Comparison of ENCODE assay signal across 10 cellular contexts in genomic region chr15:85620321-85621044, GRCh38.
DNase-seq lines count a peak whose midpoint lies in the region; ATAC-seq and TF ChIP-seq lines count a peak whose summit lies in the region.
"Had no signal": no experiment of that assay in that cellular context is flagged by ENCODE, and none has a peak within 500 bp of the region (broad histone marks: within the 10 kb centered on the region; RNA-seq: fewer than 3 reads in every experiment).

No MANE protein-coding gene starts in this region.

- no peak for ATAC-seq in GM18861 (IDR thresholded peaks at IDR 0.05; ENCODE audit: unreplicated experiment)
- no peak for ATAC-seq in HG03520 (IDR thresholded peaks at IDR 0.05; ENCODE audit: unreplicated experiment)

- no peaks in the 10 kb centered on the region for H3K9me3 ChIP-seq in stomach

- WGBS in stomach, 5 donors: 36 to 62% (median 56%) methylated on average over 5 of the region's 5 CpGs

- DNase-seq in activated CD4-positive, alpha-beta T cell treated with anti-CD3 and anti-CD28 coated beads for 4 hours: peak; percentile 34 to 38
- DNase-seq in activated CD4-positive, alpha-beta T cell treated with anti-CD3 and anti-CD28 coated beads, Interleukin-2, amount 10 ng/mL, durations not matched to agents 24 days and 14 days: no peak
- DNase-seq in brain microvascular endothelial cell: no peak
- DNase-seq in iris pigment epithelial cell (ENCODE audit: low read depth): peak; percentile 45
- DNase-seq in stomach: no peak
- DNase-seq in ecto neural progenitor cell (ENCODE audit: low spot score): no peak
- DNase-seq: OCI-M1 had no signal

- H3K27me3 ChIP-seq in brain microvascular endothelial cell (replicated peaks) (no peaks in the 10 kb centered on the region), stomach (no peaks in the 10 kb centered on the region)

- H3K27ac Mint-ChIP-seq in activated CD4-positive, alpha-beta T cell treated with anti-CD3 and anti-CD28 coated beads, Interleukin-2, amount 10 ng/mL, durations not matched to agents 24 days and 14 days: no peak overlapping the region

- H3K9me3 Mint-ChIP-seq in activated CD4-positive, alpha-beta T cell treated with anti-CD3 and anti-CD28 coated beads, Interleukin-2, amount 10 ng/mL, durations not matched to agents 24 days and 14 days: no peaks in the 10 kb centered on the region

- H3K4me1 ChIP-seq in stomach: peaks cover 56 to 100% (median 85%) of the 10 kb centered on the region in 4 donors

- TF ChIP-seq POLR2A in stomach (IDR thresholded peaks at IDR 0.05): no peak

- in situ Hi-C loops in brain microvascular endothelial cell (cut with HindIII; ENCODE audit: low pct_ligation_motif_present, low sequenced_read_pairs): no loop called here

- no peaks in the 10 kb centered on the region for H3K27me3 Mint-ChIP-seq in activated CD4-positive, alpha-beta T cell treated with anti-CD3 and anti-CD28 coated beads, Interleukin-2, amount 10 ng/mL, durations not matched to agents 24 days and 14 days

- peaks cover 8% of the 10 kb centered on the region for H3K36me3 Mint-ChIP-seq in activated CD4-positive, alpha-beta T cell treated with anti-CD3 and anti-CD28 coated beads, Interleukin-2, amount 10 ng/mL, durations not matched to agents 24 days and 14 days (ENCODE audit: low read depth)

- TF ChIP-seq EP300 in stomach (IDR thresholded peaks at IDR 0.05): no peak

- intact Hi-C loops in activated CD4-positive, alpha-beta T cell treated with anti-CD3 and anti-CD28 coated beads, Interleukin-2, amount 10 ng/mL, durations not matched to agents 24 days and 14 days (cut with micrococcal nuclease): no loop called here
- intact Hi-C loops in stomach (cut with DNase I; ENCODE audit: low total_unique reads): no loop called here

- H3K4me3 Mint-ChIP-seq in activated CD4-positive, alpha-beta T cell treated with anti-CD3 and anti-CD28 coated beads, Interleukin-2, amount 10 ng/mL, durations not matched to agents 24 days and 14 days: no peak overlapping the region

- H3K4me3 ChIP-seq in brain microvascular endothelial cell (ENCODE audit: low read depth, low read length) (peak overlapping the region; percentile 65), stomach (peak overlapping the region; percentile 41 to 52 (median 48))

- H3K4me1 Mint-ChIP-seq in activated CD4-positive, alpha-beta T cell treated with anti-CD3 and anti-CD28 coated beads, Interleukin-2, amount 10 ng/mL, durations not matched to agents 24 days and 14 days: peaks cover 43% of the 10 kb centered on the region

- H3K36me3 ChIP-seq in brain microvascular endothelial cell (replicated peaks): peaks cover under 1% of the 10 kb centered on the region
- peaks cover 0 to 6% (median 1%) of the 10 kb centered on the region in 4 donors for H3K36me3 ChIP-seq in stomach

- H3K27ac ChIP-seq in brain microvascular endothelial cell: peak overlapping the region; percentile 94
- peak overlapping the region; percentile 67 to 85 (median 78) for H3K27ac ChIP-seq in stomach
- H3K27ac ChIP-seq: HL-60 had no signal

- no peak for TF ChIP-seq CTCF in brain microvascular endothelial cell (IDR thresholded peaks at IDR 0.05; ENCODE audit: low read depth, low read length, missing control alignments)
- TF ChIP-seq CTCF in stomach (IDR thresholded peaks at IDR 0.05): no peak

Comparison
In these comparisons a context has a peak if more than half of its experiments do, and no peak if none do; other contexts are left out.
1. DNase-seq: peak in activated CD4-positive, alpha-beta T cell treated with anti-CD3 and anti-CD28 coated beads for 4 hours (2 of 2) and iris pigment epithelial cell (single experiment); none in activated CD4-positive, alpha-beta T cell treated with anti-CD3 and anti-CD28 coated beads, Interleukin-2, amount 10 ng/mL, durations not matched to agents 24 days and 14 days (single experiment), brain microvascular endothelial cell (single experiment), stomach (single experiment) and ecto neural progenitor cell (single experiment).